ENCODE assay signal across 8 cellular contexts in the genomic region with DNA sequence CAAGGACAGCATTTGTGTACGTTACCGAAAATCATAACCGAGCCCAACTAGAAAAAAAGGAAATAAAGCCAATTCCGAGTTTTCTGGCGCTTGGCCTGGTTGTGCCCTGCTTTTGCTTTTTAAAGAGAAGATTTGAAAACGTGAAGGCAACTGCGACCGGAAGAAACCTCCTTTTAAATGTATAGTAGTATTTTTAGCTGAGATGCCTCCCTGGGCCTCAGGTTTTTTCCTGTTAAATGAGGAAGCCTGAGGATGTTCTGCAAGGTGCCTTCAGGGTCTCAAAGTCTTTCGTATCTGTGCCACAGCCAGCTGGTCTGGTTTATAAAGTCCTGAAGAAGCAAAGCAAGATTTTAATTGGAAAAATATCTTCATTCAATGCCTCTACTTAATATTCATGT. TPM values are rescaled to one million over a fixed set of nuclear protein-coding genes. Genes with fewer than 3 reads are reported as not detected.
DNase-seq lines count a peak whose midpoint lies in the region; ATAC-seq and TF ChIP-seq lines count a peak whose summit lies in the region.

No MANE protein-coding gene starts in this region.

- H3K9me3 ChIP-seq in BE2C (no peaks in the 10 kb centered on the region), tibial artery (no peaks in the 10 kb centered on the region)

- H3K27ac Mint-ChIP-seq in activated naive CD8-positive, alpha-beta T cell, result peak overlapping the region; percentile 90

- no peaks in the 10 kb centered on the region for H3K27me3 ChIP-seq in BE2C
- no peaks in the 10 kb centered on the region for H3K27me3 ChIP-seq in tibial artery

- TF ChIP-seq CTCF in BE2C (IDR thresholded peaks at IDR 0.05; ENCODE audit: low read depth, low read length) (no peak), tibial artery (IDR thresholded peaks at IDR 0.05) (no peak)

- DNase-seq in BE2C (no peak), left colon (no peak), tibial artery (no peak), C1 segment of cervical spinal cord (lab: John Stamatoyannopoulos, UW) (no peak), ureter (ENCODE audit: low spot score) (no peak)

- H3K4me3 Mint-ChIP-seq in activated naive CD8-positive, alpha-beta T cell, result peak overlapping the region; percentile 94

- intact Hi-C loops in left colon (cut with DNase I, micrococcal nuclease), result no loop called here
- intact Hi-C loops in tibial artery (cut with DNase I; ENCODE audit: low total_unique reads), result no loop called here

- H3K4me1 ChIP-seq in BE2C (no peaks in the 10 kb centered on the region), tibial artery (peaks cover 0 to 16% (median 7%) of the 10 kb centered on the region in 4 donors)

- H3K27ac ChIP-seq in tibial artery, result peak overlapping the region; percentile 68 to 78

- H3K27me3 Mint-ChIP-seq in activated naive CD8-positive, alpha-beta T cell, result no peaks in the 10 kb centered on the region

- peaks cover 1% of the 10 kb centered on the region for H3K36me3 Mint-ChIP-seq in activated naive CD8-positive, alpha-beta T cell

- H3K9me3 Mint-ChIP-seq in activated naive CD8-positive, alpha-beta T cell (ENCODE audit: low read depth), result no peaks in the 10 kb centered on the region

- H3K4me1 Mint-ChIP-seq in activated naive CD8-positive, alpha-beta T cell (ENCODE audit: low read depth), result peaks cover 42% of the 10 kb centered on the region

- H3K36me3 ChIP-seq in BE2C (no peaks in the 10 kb centered on the region), tibial artery (no peaks in the 10 kb centered on the region)

- H3K4me3 ChIP-seq in BE2C (ENCODE audit: low read depth, low read length), result peak overlapping the region; percentile 71
- H3K4me3 ChIP-seq in tibial artery, result peak overlapping the region; percentile 67 to 85

- ATAC-seq in GM19351 (IDR thresholded peaks at IDR 0.05; ENCODE audit: unreplicated experiment) (peak; percentile 28), HG03439 (IDR thresholded peaks at IDR 0.05; ENCODE audit: unreplicated experiment) (peak; percentile 28), left colon (peak; percentile 15)

RNA-seq across cellular contexts. Expression of a gene that starts 0.4 kb away (rescaled TPM):
- polyA plus RNA-seq in BE2C (2012; ENCODE audit: insufficient read depth, insufficient read length, low read depth), result 0.52 TPM
- 10 to 100 TPM; 33.0 to 49.9 TPM for total RNA-seq in left colon
- total RNA-seq in ureter, result 60.4 TPM

RNA-seq across cellular contexts. Expression of a gene that starts 27.5 kb away (rescaled TPM):
- not detected for polyA plus RNA-seq in BE2C (2012; ENCODE audit: insufficient read depth, insufficient read length, low read depth)
- total RNA-seq in left colon (1 to 10 TPM in 1 of 2 donors, under 1 TPM in 1; 0.79 to 1.2 TPM), ureter (2.6 TPM)
